Comparison of ENCODE assay signal across 20 cellular contexts in the genomic region with DNA sequence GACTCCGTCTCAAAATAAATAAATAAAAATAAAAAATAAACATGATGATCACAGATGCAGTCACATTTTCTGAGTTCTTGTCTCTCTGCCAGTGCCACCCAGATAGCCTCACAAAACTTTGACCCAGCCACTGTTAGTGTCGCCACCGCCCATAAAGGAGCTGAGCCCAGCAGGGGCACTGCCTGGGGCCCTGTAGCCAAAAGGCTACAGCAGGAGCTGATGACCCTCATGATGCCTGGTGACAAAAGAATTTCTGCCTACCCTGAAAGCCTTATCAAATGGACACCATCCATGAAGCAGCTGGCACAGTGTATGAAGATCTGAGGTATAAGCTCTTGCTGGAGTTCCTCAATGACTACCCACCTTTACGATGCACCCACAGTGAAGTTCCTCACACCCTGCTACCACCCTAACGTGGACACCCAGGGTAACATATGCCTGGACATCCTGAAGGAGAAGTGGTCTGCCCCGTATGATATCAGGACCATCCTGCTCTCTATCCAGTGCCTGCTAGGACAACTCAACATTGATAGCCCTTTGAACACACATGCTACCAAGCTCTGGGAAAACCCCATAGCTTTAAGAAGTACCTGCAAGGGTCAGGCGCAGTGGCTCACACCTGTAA.
"Had no signal": no experiment of that assay in that cellular context is flagged by ENCODE, and none has a peak within 500 bp of the region (broad histone marks: within the 10 kb centered on the region; RNA-seq: fewer than 3 reads in every experiment).

No MANE protein-coding gene starts in this region.

- H3K4me3 ChIP-seq: body of pancreas, coronary artery, lower lobe of right lung, neural progenitor cell, pancreas, tibial artery had no signal

- H3K4me2 ChIP-seq: neural progenitor cell had no signal

- H3K27ac ChIP-seq: body of pancreas, coronary artery, lower lobe of right lung, neural progenitor cell, pancreas, tibial artery had no signal

- H2AFZ ChIP-seq: neural progenitor cell had no signal

- H3K4me3 Mint-ChIP-seq: activated CD4-positive, alpha-beta T cell treated with anti-CD3 and anti-CD28 coated beads, Interleukin-2, amount 10 ng/mL, durations not matched to agents 24 days and 14 days; activated CD8-positive, alpha-beta T cell treated with anti-CD3 and anti-CD28 coated beads, Interleukin-2, amount 10 ng/mL, durations not matched to agents 7 days and 5 days; neural progenitor cell; stimulated activated memory B cell treated with anti-CD40 and anti-IgM and Interleukin-4, amounts not matched to agents 10 μg/mL and 1 μg/mL and 100 μg/mL, for 72 hours had no signal

- H3K27ac Mint-ChIP-seq: activated CD4-positive, alpha-beta T cell treated with anti-CD3 and anti-CD28 coated beads, Interleukin-2, amount 10 ng/mL, durations not matched to agents 24 days and 14 days; activated CD8-positive, alpha-beta T cell treated with anti-CD3 and anti-CD28 coated beads, Interleukin-2, amount 10 ng/mL, durations not matched to agents 7 days and 5 days; activated naive CD4-positive, alpha-beta T cell treated with anti-CD3 and anti-CD28 coated beads, Interleukin-2, amount 50 U/mL, for 24 hours; neural progenitor cell; stimulated activated memory B cell treated with anti-CD40 and anti-IgM and Interleukin-4, amounts not matched to agents 10 μg/mL and 1 μg/mL and 100 μg/mL, for 72 hours had no signal

- H3K27me3 Mint-ChIP-seq: activated CD4-positive, alpha-beta T cell treated with anti-CD3 and anti-CD28 coated beads, Interleukin-2, amount 10 ng/mL, durations not matched to agents 24 days and 14 days; activated naive CD4-positive, alpha-beta T cell treated with anti-CD3 and anti-CD28 coated beads, Interleukin-2, amount 50 U/mL, for 24 hours; stimulated activated memory B cell treated with anti-CD40 and anti-IgM and Interleukin-4, amounts not matched to agents 10 μg/mL and 1 μg/mL and 100 μg/mL, for 72 hours had no signal

- H3K4me1 Mint-ChIP-seq: activated CD4-positive, alpha-beta T cell treated with anti-CD3 and anti-CD28 coated beads, Interleukin-2, amount 10 ng/mL, durations not matched to agents 24 days and 14 days; activated naive CD4-positive, alpha-beta T cell treated with anti-CD3 and anti-CD28 coated beads, Interleukin-2, amount 50 U/mL, for 24 hours; neural progenitor cell; stimulated activated memory B cell treated with anti-CD40 and anti-IgM and Interleukin-4, amounts not matched to agents 10 μg/mL and 1 μg/mL and 100 μg/mL, for 72 hours had no signal

- H3K27me3 ChIP-seq: body of pancreas, neural progenitor cell, pancreas, tibial artery had no signal

- H3K4me1 ChIP-seq: body of pancreas, lower lobe of right lung, neural progenitor cell, pancreas, tibial artery had no signal

- ATAC-seq: activated CD8-positive, alpha-beta T cell treated with anti-CD3 and anti-CD28 coated beads, Interleukin-2, amount 10 ng/mL, durations not matched to agents 7 days and 5 days; body of pancreas; lower lobe of right lung; pancreas; stimulated activated memory B cell treated with anti-CD40 and anti-IgM and Interleukin-4, amounts not matched to agents 10 μg/mL and 1 μg/mL and 100 μg/mL, for 72 hours had no signal

- H3K9ac ChIP-seq: neural progenitor cell had no signal

- DNase-seq: activated CD4-positive, alpha-beta T cell treated with anti-CD3 and anti-CD28 coated beads, Interleukin-2, amount 10 ng/mL, durations not matched to agents 24 days and 14 days; activated CD4-positive, CD25-positive, alpha-beta regulatory T cell; activated CD8-positive, alpha-beta memory T cell treated with anti-CD3 and anti-CD28 coated beads, Interleukin-2, amount 50 U/mL, for 4 hours; activated CD8-positive, alpha-beta T cell treated with anti-CD3 and anti-CD28 coated beads, Interleukin-2, amount 10 ng/mL, durations not matched to agents 7 days and 5 days; activated effector memory CD4-positive, alpha-beta T cell treated with anti-CD3 and anti-CD28 coated beads, Interleukin-2, amount 50 U/mL, for 16 hours; activated T-cell treated with anti-CD3 and anti-CD28 coated beads, Interleukin-2, amount 50 U/mL, for 48 hours; amygdala; body of pancreas; central memory CD4-positive, alpha-beta T cell; effector CD4-positive, alpha-beta T cell; foreskin melanocyte; lower lobe of right lung; pancreas; stimulated activated CD4-positive, alpha-beta T cell treated with anti-CD3 and anti-CD28 coated beads, Interleukin-12 subunit alpha, Interleukin-12 subunit beta, amount 100 ng/mL, for 4 hours; stimulated activated CD4-positive, alpha-beta T cell treated with anti-CD3 and anti-CD28 coated beads, Interleukin-2, amount 100 ng/mL, for 24 hours; tibial artery had no signal
